19 cellular contexts compared by ENCODE assay signal in genomic region chr19:11105014-11105636, GRCh38.
"Had no signal": no experiment of that assay in that cellular context is flagged by ENCODE, and none has a peak within 500 bp of the region (broad histone marks: within the 10 kb centered on the region; RNA-seq: fewer than 3 reads in every experiment).

No MANE protein-coding gene starts in this region.

- H3K9me3 Mint-ChIP-seq: activated CD8-positive, alpha-beta T cell treated with anti-CD3 and anti-CD28 coated beads for 36 hours; activated T-helper 1 cell treated with anti-CD3 and anti-CD28 coated beads, Interleukin-12 subunit alpha, Interleukin-12 subunit beta, Interleukin-2, Interleukin-4 antibody, amounts not matched to agents 30 ng/mL and 10 ng/mL and 1 ng/mL, durations not matched to agents 14 hours and 24 hours and 36 hours; neural crest cell; T-cell had no signal

- H3K27me3 ChIP-seq: suprapubic skin had no signal

- H3K4me3 Mint-ChIP-seq: activated CD4-positive, alpha-beta T cell treated with anti-CD3 and anti-CD28 coated beads for 36 hours; activated CD8-positive, alpha-beta T cell treated with anti-CD3 and anti-CD28 coated beads for 36 hours; activated T-helper 1 cell treated with anti-CD3 and anti-CD28 coated beads, Interleukin-12 subunit alpha, Interleukin-12 subunit beta, Interleukin-2, Interleukin-4 antibody, amounts not matched to agents 30 ng/mL and 10 ng/mL and 1 ng/mL, durations not matched to agents 14 hours and 24 hours and 36 hours; neural crest cell; T-cell had no signal

- DNase-seq: activated CD4-positive, alpha-beta T cell treated with anti-CD3 and anti-CD28 coated beads for 36 hours; activated CD8-positive, alpha-beta memory T cell treated with anti-CD3 and anti-CD28 coated beads, Interleukin-2, amount 50 U/mL, for 48 hours; activated CD8-positive, alpha-beta T cell treated with anti-CD3 and anti-CD28 coated beads for 36 hours; activated naive CD4-positive, alpha-beta T cell treated with Interleukin-2 at 50 U/mL for 16 hours; foreskin melanocyte; head of caudate nucleus; mesendoderm; retina; stimulated activated naive CD4-positive, alpha-beta T cell treated with Interleukin-2 at 50 U/mL for 16 hours; T-cell; T1000 had no signal

- H3K4me3 ChIP-seq: smooth muscle cell, suprapubic skin had no signal

- H3K27ac ChIP-seq: parathyroid adenoma, suprapubic skin, VCaP had no signal

- H3K27me3 Mint-ChIP-seq: activated CD4-positive, alpha-beta T cell treated with anti-CD3 and anti-CD28 coated beads for 36 hours; activated CD8-positive, alpha-beta T cell treated with anti-CD3 and anti-CD28 coated beads for 36 hours; T-cell had no signal

- H3K4me2 ChIP-seq: smooth muscle cell had no signal

- FAIRE-seq: colon had no signal

- H3K9me3 ChIP-seq: suprapubic skin had no signal

- H3K27ac Mint-ChIP-seq: activated CD4-positive, alpha-beta T cell treated with anti-CD3 and anti-CD28 coated beads for 36 hours; activated CD8-positive, alpha-beta T cell treated with anti-CD3 and anti-CD28 coated beads for 36 hours; activated T-helper 1 cell treated with anti-CD3 and anti-CD28 coated beads, Interleukin-12 subunit alpha, Interleukin-12 subunit beta, Interleukin-2, Interleukin-4 antibody, amounts not matched to agents 30 ng/mL and 10 ng/mL and 1 ng/mL, durations not matched to agents 14 hours and 24 hours and 36 hours; T-cell had no signal

- H3K4me1 Mint-ChIP-seq: activated CD4-positive, alpha-beta T cell treated with anti-CD3 and anti-CD28 coated beads for 36 hours had no signal

- H3K4me1 ChIP-seq: parathyroid adenoma, suprapubic skin had no signal

- H2AFZ ChIP-seq: parathyroid adenoma had no signal

- ATAC-seq: activated CD4-positive, alpha-beta T cell treated with anti-CD3 and anti-CD28 coated beads for 36 hours; activated CD8-positive, alpha-beta T cell treated with anti-CD3 and anti-CD28 coated beads for 36 hours; left lobe of liver; T-cell had no signal

- H3K79me2 ChIP-seq: parathyroid adenoma had no signal

- H3K9ac ChIP-seq: parathyroid adenoma had no signal
